In genomic region chr20:23100754-23101107, GRCh38 we compare ENCODE assay signal across 23 cellular contexts. TPM values are rescaled to one million over a fixed set of nuclear protein-coding genes. Genes with fewer than 3 reads are reported as not detected.
DNase-seq lines count a peak whose midpoint lies in the region; ATAC-seq, FAIRE-seq and TF ChIP-seq lines count a peak whose summit lies in the region.
"Had no signal": no experiment of that assay in that cellular context is flagged by ENCODE, and none has a peak within 500 bp of the region (broad histone marks: within the 10 kb centered on the region; RNA-seq: fewer than 3 reads in every experiment).

No MANE protein-coding gene starts in this region.

- ATAC-seq in natural killer cell treated with Interleukin-12 subunit alpha and Interleukin-12 subunit beta and Interleukin-15 and Interleukin-18, amount 100 ng/mL, for 72 hours: no peak
- no peak for ATAC-seq in natural killer cell
- ATAC-seq in HG03175 (IDR thresholded peaks at IDR 0.05; ENCODE audit: unreplicated experiment): no peak
- ATAC-seq: Panc1, Right ventricle myocardium inferior had no signal

- no peak overlapping the region for H3K27ac ChIP-seq in H1 (ENCODE audit: low read depth, low read length)
- no peak overlapping the region for H3K27ac ChIP-seq in neuronal stem cell (replicated peaks; ENCODE audit: low read length)
- H3K27ac ChIP-seq: KMS-11, SJSA1 had no signal

- no peak overlapping the region for H3K4me3 Mint-ChIP-seq in natural killer cell treated with Interleukin-12 subunit alpha and Interleukin-12 subunit beta and Interleukin-15 and Interleukin-18, amount 100 ng/mL, for 72 hours
- H3K4me3 Mint-ChIP-seq in natural killer cell: no peak overlapping the region
- H3K4me3 Mint-ChIP-seq: H9 had no signal

- H3K56ac ChIP-seq in H1 (replicated peaks; ENCODE audit: insufficient read length, low read depth, low read length): no peak overlapping the region

- H3K14ac ChIP-seq in H1 (ENCODE audit: insufficient read length) (no peak overlapping the region), neuronal stem cell (ENCODE audit: low read length) (no peak overlapping the region)

- no peak overlapping the region for H3K18ac ChIP-seq in H1 (ENCODE audit: extremely low read depth, low read length)
- H3K18ac ChIP-seq in neuronal stem cell (ENCODE audit: low read length): no peak overlapping the region

- H3K36me3 Mint-ChIP-seq in natural killer cell treated with Interleukin-12 subunit alpha and Interleukin-12 subunit beta and Interleukin-15 and Interleukin-18, amount 100 ng/mL, for 72 hours: no peaks in the 10 kb centered on the region
- no peaks in the 10 kb centered on the region for H3K36me3 Mint-ChIP-seq in natural killer cell

- H2BK12ac ChIP-seq in H1 (ENCODE audit: low read depth, low read length) (no peak overlapping the region), neuronal stem cell (ENCODE audit: low read length) (no peak overlapping the region)

- no peaks in the 10 kb centered on the region for H3K27me3 Mint-ChIP-seq in natural killer cell treated with Interleukin-12 subunit alpha and Interleukin-12 subunit beta and Interleukin-15 and Interleukin-18, amount 100 ng/mL, for 72 hours
- H3K27me3 Mint-ChIP-seq in natural killer cell (ENCODE audit: low read depth in 2 of 2): peaks cover 0 to 4% of the 10 kb centered on the region in 2 donors

- H3K4me2 ChIP-seq in H1 (ENCODE audit: insufficient read depth in 1 of 2, low read depth in 2 of 2, low read length in 2 of 2) (no peak overlapping the region), neuronal stem cell (ENCODE audit: insufficient read depth, low read length, poor library complexity, severe bottlenecking) (no peak overlapping the region)
- H3K4me2 ChIP-seq: KMS-11 had no signal

- H3K9me3 Mint-ChIP-seq in natural killer cell treated with Interleukin-12 subunit alpha and Interleukin-12 subunit beta and Interleukin-15 and Interleukin-18, amount 100 ng/mL, for 72 hours: no peaks in the 10 kb centered on the region
- no peaks in the 10 kb centered on the region for H3K9me3 Mint-ChIP-seq in natural killer cell
- H3K9me3 Mint-ChIP-seq: H9 had no signal

- H3K4ac ChIP-seq in H1 (replicated peaks; ENCODE audit: insufficient read length, low read depth, low read length) (no peak overlapping the region), neuronal stem cell (ENCODE audit: low read length) (no peak overlapping the region)

- H2BK15ac ChIP-seq in H1 (ENCODE audit: low read length) (no peak overlapping the region), neuronal stem cell (ENCODE audit: low read length) (no peak overlapping the region)

- H2BK20ac ChIP-seq in H1 (ENCODE audit: low read length): no peak overlapping the region

- H3K9ac ChIP-seq in H1 (replicated peaks in 1 of 4; ENCODE audit: extremely low read depth in 1 of 4, low read depth in 3 of 4, low read length in 3 of 4) (no peak overlapping the region), neuronal stem cell (ENCODE audit: low read depth, low read length, poor library complexity) (no peak overlapping the region)
- H3K9ac ChIP-seq: KMS-11 had no signal

- TF ChIP-seq POLR2A in H1 (IDR thresholded peaks at IDR 0.05; ENCODE audit: control extremely low read depth in 1 of 2, low read depth in 2 of 2, low read length in 2 of 2): no peak

- H3K9me3 ChIP-seq in H1 (ENCODE audit: insufficient read depth in 2 of 2, low read depth in 1 of 2, low read length in 1 of 2): no peaks in the 10 kb centered on the region
- H3K9me3 ChIP-seq in neuronal stem cell (replicated peaks in 1 of 2; ENCODE audit: control insufficient read depth in 2 of 2, insufficient read depth in 1 of 2, low read depth in 1 of 2, low read length in 2 of 2): no peaks in the 10 kb centered on the region
- H3K9me3 ChIP-seq: SJSA1 had no signal

- CTCF ChIA-PET in H1 (lab: Charles Lee; ENCODE audit: partially characterized antibody): interaction anchor here (0.6 to 2.9 kb wide), 8 partner anchors 8 to 486 kb away, joined by 3 to 14 read pairs (median 4); no protein-coding TSS in a partner anchor

- H2AFZ ChIP-seq in H1 (ENCODE audit: low read length) (0 out of 2 replicates have a peak overlapping the region, but pooled peaks have one; percentile 49), neuronal stem cell (ENCODE audit: low read length) (peak overlapping the region; percentile 5)

- H3K23ac ChIP-seq in H1 (ENCODE audit: insufficient read length) (no peak overlapping the region), neuronal stem cell (ENCODE audit: low read depth, low read length, poor library complexity) (no peak overlapping the region)

- H4K20me1 ChIP-seq in H1 (replicated peaks in 1 of 2; ENCODE audit: control insufficient read depth in 1 of 2, insufficient read depth in 2 of 2, low read length in 2 of 2): no peaks in the 10 kb centered on the region

- DNase-seq in natural killer cell treated with Interleukin-12 subunit alpha and Interleukin-12 subunit beta and Interleukin-15 and Interleukin-18, amount 100 ng/mL, for 72 hours (ENCODE audit: low spot score): peak; percentile 23
- DNase-seq in natural killer cell (no peak), H1 (ENCODE audit: low read depth in 1 of 2, low spot score in 2 of 2) (no peak), neuronal stem cell (ENCODE audit: low spot score) (no peak), inferior parietal cortex (ENCODE audit: extremely low spot score) (no peak), NCI-H1436 (lab: John Stamatoyannopoulos, UW) (no peak)
- DNase-seq: EL; GF-D8; H9; IMR-90; NCI-H1105; NCI-H2029 treated with DMSO at 0.1 percent for 48 hours; NCI-H226; NCI-H774; NK-92 treated with Interleukin-12 subunit alpha and Interleukin-12 subunit beta, amount 100 ng/mL, for 24 hours had no signal

- no peaks in the 10 kb centered on the region for H3K27me3 ChIP-seq in H1 (replicated peaks in 1 of 4; ENCODE audit: control insufficient read depth in 3 of 4, extremely low read depth in 1 of 4, insufficient read depth in 3 of 4, low read length in 3 of 4)
- no peaks in the 10 kb centered on the region for H3K27me3 ChIP-seq in neuronal stem cell (ENCODE audit: control insufficient read depth in 3 of 3, insufficient read depth in 3 of 3, low read depth in 1 of 3, low read length in 3 of 3)
- H3K27me3 ChIP-seq: SJSA1 had no signal

- no peaks in the 10 kb centered on the region for H3K23me2 ChIP-seq in H1 (ENCODE audit: low read depth, low read length)

- H2BK5ac ChIP-seq in H1 (ENCODE audit: low read depth, low read length): no peak overlapping the region
- H2BK5ac ChIP-seq in neuronal stem cell (ENCODE audit: low read length): no peak overlapping the region

- H2AK5ac ChIP-seq in H1 (ENCODE audit: low read depth, low read length) (no peak overlapping the region), neuronal stem cell (ENCODE audit: low read depth, low read length) (no peak overlapping the region)

- H3K4me1 ChIP-seq in H1 (replicated peaks in 1 of 4; ENCODE audit: control insufficient read depth in 3 of 4, insufficient read depth in 4 of 4, low read length in 3 of 4) (no peaks in the 10 kb centered on the region), neuronal stem cell (ENCODE audit: control insufficient read depth in 2 of 2, insufficient read depth in 1 of 2, low read depth in 1 of 2, low read length in 2 of 2) (peaks cover 0 to 5% of the 10 kb centered on the region in 2 donors)
- H3K4me1 ChIP-seq: SJSA1 had no signal

- intact Hi-C loops in natural killer cell (cut with micrococcal nuclease): no loop called here

- H4K91ac ChIP-seq in H1 (replicated peaks; ENCODE audit: insufficient read length, low read length): no peak overlapping the region
- H4K91ac ChIP-seq in neuronal stem cell (ENCODE audit: low read depth, low read length, poor library complexity): no peak overlapping the region

- POLR2A ChIA-PET in H1 (lab: Charles Lee; ENCODE audit: partially characterized antibody): interaction anchor here (0.6 to 0.7 kb wide), 2 partner anchors 8 to 153 kb away, joined by 3 to 4 read pairs; no protein-coding TSS in a partner anchor

- no peaks in the 10 kb centered on the region for H3K79me2 ChIP-seq in H1 (ENCODE audit: control insufficient read depth in 1 of 2, insufficient read depth in 2 of 2, low read length in 2 of 2)

- TF ChIP-seq EP300 in H1 (IDR thresholded peaks at IDR 0.05; ENCODE audit: borderline replicate concordance in 1 of 2, low read depth in 2 of 2, low read length in 2 of 2): no peak

- no peak overlapping the region for H4K8ac ChIP-seq in H1 (ENCODE audit: extremely low read depth, insufficient read depth, low read length)
- H4K8ac ChIP-seq in neuronal stem cell (ENCODE audit: low read depth, low read length): no peak overlapping the region

- peaks cover 0 to 2% of the 10 kb centered on the region in 2 donors for H3K4me1 Mint-ChIP-seq in natural killer cell treated with Interleukin-12 subunit alpha and Interleukin-12 subunit beta and Interleukin-15 and Interleukin-18, amount 100 ng/mL, for 72 hours (ENCODE audit: low read depth in 2 of 2)
- H3K4me1 Mint-ChIP-seq in natural killer cell: peaks cover 0 to 12% of the 10 kb centered on the region in 2 donors

- H3K36me3 ChIP-seq in H1 (ENCODE audit: control insufficient read depth in 2 of 4, insufficient read depth in 4 of 4, low read length in 3 of 4): no peaks in the 10 kb centered on the region
- no peaks in the 10 kb centered on the region for H3K36me3 ChIP-seq in neuronal stem cell (replicated peaks in 1 of 2; ENCODE audit: control insufficient read depth in 2 of 2, insufficient read depth in 2 of 2, low read length in 2 of 2)
- H3K36me3 ChIP-seq: SJSA1 had no signal

- FAIRE-seq in H1 (lab: Jason Lieb, UNC): no peak
- FAIRE-seq: D721Med, GM19239 had no signal

- H4K5ac ChIP-seq in H1 (ENCODE audit: insufficient read length, low read depth, low read length): no peak overlapping the region

- no peak overlapping the region for H3K27ac Mint-ChIP-seq in natural killer cell treated with Interleukin-12 subunit alpha and Interleukin-12 subunit beta and Interleukin-15 and Interleukin-18, amount 100 ng/mL, for 72 hours
- H3K27ac Mint-ChIP-seq in natural killer cell: no peak overlapping the region

- no peak for TF ChIP-seq RAD21 in H1 (IDR thresholded peaks at IDR 0.05 in 1 of 2, conservative IDR thresholded peaks at IDR 0.05 in 1 of 2; ENCODE audit: low read depth in 2 of 2, low read length in 2 of 2)

- H2BK120ac ChIP-seq in H1 (replicated peaks; ENCODE audit: low read depth, low read length) (no peak overlapping the region), neuronal stem cell (ENCODE audit: low read depth, low read length) (no peak overlapping the region)

- TF ChIP-seq CTCF in natural killer cell (IDR thresholded peaks at IDR 0.05) (no peak), H1 (IDR thresholded peaks at IDR 0.05; ENCODE audit: control extremely low read depth in 1 of 3, insufficient read depth in 1 of 3, low read depth in 1 of 3, low read length in 3 of 3) (no peak)

- H3K79me1 ChIP-seq in H1 (ENCODE audit: low read depth, low read length) (no peaks in the 10 kb centered on the region), neuronal stem cell (ENCODE audit: low read depth, low read length) (no peaks in the 10 kb centered on the region)

- H3K4me3 ChIP-seq in H1 (ENCODE audit: extremely low read depth in 1 of 4, insufficient read depth in 2 of 4, low read depth in 3 of 4, low read length in 4 of 4) (no peak overlapping the region), neuronal stem cell (ENCODE audit: low read length in 2 of 2) (no peak overlapping the region)
- H3K4me3 ChIP-seq: SJSA1 had no signal

RNA-seq across cellular contexts. Expression of gene CD93, which starts 14.6 kb away (rescaled TPM):
- total RNA-seq in natural killer cell treated with Interleukin-12 subunit alpha and Interleukin-12 subunit beta and Interleukin-15 and Interleukin-18, amount 100 ng/mL, for 72 hours: 10 to 100 TPM; 13.7 to 16.8 TPM
- total RNA-seq in natural killer cell: 10 to 100 TPM in 2 of 3 donors, 1 to 10 TPM in 1; 8.0 to 17.9 (median 17.2) TPM
- 0.07 TPM in 1 of 2 replicates, not detected in the other for total RNA-seq in H1 (2021; fragmentation: NEBNext Ultra II Directional; extraction: Animal tissue kit (Norgen Biotek cat#: 25700))
- polyA plus RNA-seq in H1 (2011; rRNA removed): under 0.01 and 0.02 TPM in 2 replicates
- 0.01 TPM for polyA plus RNA-seq in H1 (2011; cell fraction: cytosol; rRNA removed)
- 0.03 TPM for polyA plus RNA-seq in H1 (2011; cell fraction: nucleus; rRNA removed)
- polyA plus RNA-seq in H1 (2012, experiment 1 of 2): 0.03 to 0.04 TPM (median 0.03 TPM) in 3 of 4 replicates, not detected in the other
- not detected for polyA plus RNA-seq in H1 (2012, experiment 2 of 2)
- polyA plus RNA-seq in H1 (2013, experiment 1 of 2): 0.08 TPM
- polyA plus RNA-seq in H1 (2013, experiment 2 of 2): 0.07 TPM
- 0.02 and 0.03 TPM in 2 replicates for polyA minus RNA-seq in H1 (2011; rRNA and poly(A)+ RNA removed)
- not detected for polyA minus RNA-seq in H1 (2011; cell fraction: cytosol; rRNA and poly(A)+ RNA removed)
- polyA minus RNA-seq in H1 (2011; cell fraction: nucleus; rRNA and poly(A)+ RNA removed): not detected
- under 0.01 TPM for polyA plus RNA-seq in neuronal stem cell (2013, experiment 1 of 2)
- polyA plus RNA-seq in neuronal stem cell (2013, experiment 2 of 2): 0.01 TPM
- total RNA-seq: A172, H9, SJSA1 had no signal

RNA-seq across cellular contexts. Expression of gene THBD, which starts 51.3 kb away (rescaled TPM):
- under 1 TPM; 0.12 to 0.33 TPM for total RNA-seq in natural killer cell treated with Interleukin-12 subunit alpha and Interleukin-12 subunit beta and Interleukin-15 and Interleukin-18, amount 100 ng/mL, for 72 hours
- total RNA-seq in natural killer cell: 1 to 10 TPM; 2.1 to 2.8 (median 2.1) TPM
- 0.43 and 0.75 TPM in 2 replicates for total RNA-seq in H1 (2021; fragmentation: NEBNext Ultra II Directional; extraction: Animal tissue kit (Norgen Biotek cat#: 25700))
- 0.21 and 0.46 TPM in 2 replicates for polyA plus RNA-seq in H1 (2011; rRNA removed)
- 0.28 TPM for polyA plus RNA-seq in H1 (2011; cell fraction: cytosol; rRNA removed)
- polyA plus RNA-seq in H1 (2011; cell fraction: nucleus; rRNA removed): 0.68 TPM
- 0.16 to 0.40 TPM (median 0.22 TPM) in 4 replicates for polyA plus RNA-seq in H1 (2012, experiment 1 of 2)
- 0.31 TPM for polyA plus RNA-seq in H1 (2012, experiment 2 of 2)
- polyA plus RNA-seq in H1 (2013, experiment 1 of 2): 0.36 TPM
- polyA plus RNA-seq in H1 (2013, experiment 2 of 2): 0.33 TPM
- polyA minus RNA-seq in H1 (2011; rRNA and poly(A)+ RNA removed): 0.12 and 0.19 TPM in 2 replicates
- not detected for polyA minus RNA-seq in H1 (2011; cell fraction: cytosol; rRNA and poly(A)+ RNA removed)
- polyA minus RNA-seq in H1 (2011; cell fraction: nucleus; rRNA and poly(A)+ RNA removed): 0.40 TPM
- 0.06 TPM for polyA plus RNA-seq in neuronal stem cell (2013, experiment 1 of 2)
- 0.10 TPM for polyA plus RNA-seq in neuronal stem cell (2013, experiment 2 of 2)
- total RNA-seq: IMR-90 had no signal
